ENCODE assay signal across 1 cellular context in the genomic region with DNA sequence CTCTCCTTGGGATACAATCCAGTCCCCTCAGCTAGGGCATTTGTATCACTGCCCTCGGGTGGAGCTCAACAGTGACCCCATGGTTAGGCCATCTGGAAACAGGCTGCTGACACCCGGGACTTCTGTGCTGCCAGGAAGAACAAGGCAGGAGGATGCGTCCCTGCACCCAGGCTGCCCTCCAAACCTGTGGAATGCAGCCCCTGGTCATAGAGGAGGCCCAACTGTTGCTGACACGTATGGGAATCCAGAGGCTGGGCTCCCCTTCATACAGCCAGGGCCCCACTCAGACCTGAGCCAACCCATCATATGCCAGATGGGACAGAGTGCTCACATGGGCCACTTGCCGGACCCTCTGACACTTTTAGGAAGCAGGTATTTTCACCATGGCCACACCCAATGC.
TF ChIP-seq lines count a peak whose summit lies in the region.

No MANE protein-coding gene starts in this region.

TF ChIP-seq in HepG2, 621 proteins besides CTCF, POLR2A, EP300 and RAD21:
- no peak for TF ChIP-seq PHF8 (CRISPR knock-in tag; IDR thresholded peaks at IDR 0.05)
- TF ChIP-seq, protein P1, sequence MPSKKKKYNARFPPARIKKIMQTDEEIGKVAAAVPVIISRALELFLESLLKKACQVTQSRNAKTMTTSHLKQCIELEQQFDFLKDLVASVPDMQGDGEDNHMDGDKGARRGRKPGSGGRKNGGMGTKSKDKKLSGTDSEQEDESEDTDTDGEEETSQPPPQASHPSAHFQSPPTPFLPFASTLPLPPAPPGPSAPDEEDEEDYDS (CRISPR knock-in tag; IDR thresholded peaks at IDR 0.05), result no peak
- TF ChIP-seq ZNF564 (CRISPR knock-in tag; IDR thresholded peaks at IDR 0.05), result no peak
- TF ChIP-seq MAFF (IDR thresholded peaks at IDR 0.05; ENCODE audit: low read depth, low read length), result no peak
- no peak for TF ChIP-seq ATF1 (CRISPR knock-in tag; IDR thresholded peaks at IDR 0.05)
